Comparison of ENCODE assay signal across 9 cellular contexts in the genomic region with DNA sequence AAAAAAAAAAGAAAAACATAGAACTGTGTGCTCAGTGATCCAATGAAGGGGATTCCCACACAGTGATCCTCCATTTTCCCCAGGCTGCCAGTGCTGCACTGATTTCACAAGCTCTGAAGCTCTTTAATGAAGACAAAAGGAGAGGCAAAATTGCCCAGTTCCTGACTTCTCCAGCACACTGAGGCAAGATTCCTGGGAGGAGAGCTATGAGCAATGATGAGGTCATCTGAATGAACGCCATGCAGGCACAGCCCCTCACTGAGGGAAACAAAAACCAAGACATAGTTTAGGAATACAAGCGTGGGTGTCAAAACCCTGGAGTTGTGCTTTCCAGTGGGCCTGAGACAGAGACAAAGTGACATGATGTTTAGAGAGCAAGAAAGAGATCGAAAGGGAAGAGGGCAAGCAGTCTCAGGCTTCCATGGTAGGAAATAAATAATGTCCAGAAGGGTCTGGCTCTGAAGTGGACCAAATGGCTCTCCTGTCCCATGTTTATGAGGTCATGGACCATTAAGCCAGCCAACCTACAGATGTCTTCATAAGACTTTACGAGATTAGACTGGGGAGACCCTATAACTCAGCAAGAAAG. TPM values are rescaled to one million over a fixed set of nuclear protein-coding genes. Genes with fewer than 3 reads are reported as not detected.
DNase-seq lines count a peak whose midpoint lies in the region; ATAC-seq, FAIRE-seq and TF ChIP-seq lines count a peak whose summit lies in the region.
"Had no signal": no experiment of that assay in that cellular context is flagged by ENCODE, and none has a peak within 500 bp of the region (broad histone marks: within the 10 kb centered on the region; RNA-seq: fewer than 3 reads in every experiment).

No MANE protein-coding gene starts in this region.

- WGBS in body of pancreas, 2 donors, result 82 to 93% methylated on average over 4 of the region's 4 CpGs
- 64 to 67% methylated on average over 4 of the region's 4 CpGs for WGBS in thyroid gland, 2 donors

- H3K27me3 Mint-ChIP-seq in activated CD8-positive, alpha-beta T cell treated with anti-CD3 and anti-CD28 coated beads, Interleukin-2, amount 10 ng/mL, durations not matched to agents 7 days and 5 days (ENCODE audit: low read depth), result no peaks in the 10 kb centered on the region

- DNase-seq in HPDE6-E6E7 (ENCODE audit: extremely low spot score) (peak; percentile 81), body of pancreas (peak in 1 of 4 donors; percentile 39), kidney glomerular epithelial cell (lab: John Stamatoyannopoulos, UW) (peak; percentile 97), thyroid gland (peak; percentile 45 to 60), D721Med (ENCODE audit: insufficient read length, low spot score) (no peak), NCI-H187 (lab: John Stamatoyannopoulos, UW) (no peak)
- no peak for DNase-seq in activated CD8-positive, alpha-beta T cell treated with anti-CD3 and anti-CD28 coated beads, Interleukin-2, amount 10 ng/mL, durations not matched to agents 7 days and 5 days
- no peak for DNase-seq in stimulated activated CD4-positive, alpha-beta T cell treated with anti-CD3 and anti-CD28 coated beads, Interleukin-4, amount 100 ng/mL, for 4 hours

- H3K4me3 ChIP-seq in body of pancreas (no peak overlapping the region), thyroid gland (replicated peaks in 1 of 3) (no peak overlapping the region)
- H3K4me3 ChIP-seq: lung had no signal

- POLR2A ChIA-PET in activated CD8-positive, alpha-beta T cell treated with anti-CD3 and anti-CD28 coated beads, Interleukin-2, amount 10 ng/mL, durations not matched to agents 7 days and 5 days (lab: Charles Lee), result no interaction called here

- peaks cover 18% of the 10 kb centered on the region for H3K4me1 Mint-ChIP-seq in activated CD8-positive, alpha-beta T cell treated with anti-CD3 and anti-CD28 coated beads, Interleukin-2, amount 10 ng/mL, durations not matched to agents 7 days and 5 days (ENCODE audit: low read depth)

- no peak overlapping the region for H3K27ac Mint-ChIP-seq in activated CD8-positive, alpha-beta T cell treated with anti-CD3 and anti-CD28 coated beads, Interleukin-2, amount 10 ng/mL, durations not matched to agents 7 days and 5 days

- peaks cover 7% of the 10 kb centered on the region for H3K36me3 Mint-ChIP-seq in activated CD8-positive, alpha-beta T cell treated with anti-CD3 and anti-CD28 coated beads, Interleukin-2, amount 10 ng/mL, durations not matched to agents 7 days and 5 days (ENCODE audit: low read depth)

- no peak for TF ChIP-seq CTCF in body of pancreas (IDR thresholded peaks at IDR 0.05)
- TF ChIP-seq CTCF in thyroid gland (IDR thresholded peaks at IDR 0.05), result no peak
- no peak for TF ChIP-seq CTCF in D721Med (IDR thresholded peaks at IDR 0.05; ENCODE audit: insufficient read depth, missing control alignments)

- H3K27ac ChIP-seq in body of pancreas (no peak overlapping the region), thyroid gland (peak overlapping the region; percentile 23 to 45 (median 34))

- ATAC-seq in body of pancreas, result peak; percentile 53
- ATAC-seq in activated CD8-positive, alpha-beta T cell treated with anti-CD3 and anti-CD28 coated beads, Interleukin-2, amount 10 ng/mL, durations not matched to agents 7 days and 5 days, result no peak

- no peaks in the 10 kb centered on the region for H3K4me1 ChIP-seq in body of pancreas
- H3K4me1 ChIP-seq in thyroid gland, result peaks cover 14 to 16% of the 10 kb centered on the region in 2 donors

- H3K9me3 ChIP-seq in body of pancreas (no peaks in the 10 kb centered on the region), thyroid gland (no peaks in the 10 kb centered on the region)

- no peak for FAIRE-seq in D721Med (lab: Jason Lieb, UNC)

- no peaks in the 10 kb centered on the region for H3K9me3 Mint-ChIP-seq in activated CD8-positive, alpha-beta T cell treated with anti-CD3 and anti-CD28 coated beads, Interleukin-2, amount 10 ng/mL, durations not matched to agents 7 days and 5 days (ENCODE audit: insufficient read depth)

- no peak overlapping the region for H3K4me3 Mint-ChIP-seq in activated CD8-positive, alpha-beta T cell treated with anti-CD3 and anti-CD28 coated beads, Interleukin-2, amount 10 ng/mL, durations not matched to agents 7 days and 5 days

- no peaks in the 10 kb centered on the region for H3K27me3 ChIP-seq in body of pancreas
- no peaks in the 10 kb centered on the region for H3K27me3 ChIP-seq in thyroid gland

- TF ChIP-seq POLR2A in body of pancreas (IDR thresholded peaks at IDR 0.05) (no peak), thyroid gland (IDR thresholded peaks at IDR 0.05) (no peak)

- CTCF ChIA-PET in activated CD8-positive, alpha-beta T cell treated with anti-CD3 and anti-CD28 coated beads, Interleukin-2, amount 10 ng/mL, durations not matched to agents 7 days and 5 days (lab: Charles Lee), result interaction anchor here (0.8 kb wide), 1 partner anchor 38 kb away, joined by 3 read pairs; no protein-coding TSS in a partner anchor

- intact Hi-C loops in body of pancreas (cut with DNase I), result loop anchor here (10.0 kb wide), 1 partner anchor 135 kb away; a partner anchor contains a TSS
- intact Hi-C loops in thyroid gland (cut with DNase I), result no loop called here

- no peaks in the 10 kb centered on the region for H3K36me3 ChIP-seq in body of pancreas (replicated peaks in 1 of 2; ENCODE audit: insufficient read depth in 1 of 2, low read depth in 2 of 2)
- H3K36me3 ChIP-seq in thyroid gland, result no peaks in the 10 kb centered on the region

RNA-seq across cellular contexts. Expression of a gene that starts 40.9 kb away (rescaled TPM):
- 10 to 100 TPM; 20.8 to 34.5 TPM for total RNA-seq in body of pancreas
- 10 to 100 TPM; 33.6 to 44.2 (median 39.7) TPM for total RNA-seq in thyroid gland
- total RNA-seq in activated CD8-positive, alpha-beta T cell treated with anti-CD3 and anti-CD28 coated beads, Interleukin-2, amount 10 ng/mL, durations not matched to agents 7 days and 5 days, result 10 to 100 TPM; 21.5 to 22.8 TPM

RNA-seq across cellular contexts. Expression of a gene that starts 50.2 kb away (rescaled TPM):
- total RNA-seq in body of pancreas (10 to 100 TPM; 27.0 to 34.3 TPM), thyroid gland (10 to 100 TPM; 56.2 to 97.4 (median 87.1) TPM)
- 100 to 1,000 TPM; 145 to 148 TPM for total RNA-seq in activated CD8-positive, alpha-beta T cell treated with anti-CD3 and anti-CD28 coated beads, Interleukin-2, amount 10 ng/mL, durations not matched to agents 7 days and 5 days

RNA-seq across cellular contexts. Expression of a gene that starts 50.8 kb away (rescaled TPM):
- total RNA-seq in body of pancreas (100 to 1,000 TPM; 246 to 247 TPM), thyroid gland (100 to 1,000 TPM; 298 to 519 (median 435) TPM)
- total RNA-seq in activated CD8-positive, alpha-beta T cell treated with anti-CD3 and anti-CD28 coated beads, Interleukin-2, amount 10 ng/mL, durations not matched to agents 7 days and 5 days, result 1,000 to 10,000 TPM; 1,520 to 1,553 TPM

Comparison
In these comparisons a context has a peak if more than half of its experiments do, and no peak if none do; other contexts are left out.
1. DNase-seq: peak in HPDE6-E6E7 (single experiment), kidney glomerular epithelial cell (single experiment) and thyroid gland (2 of 2); none in activated CD8-positive, alpha-beta T cell treated with anti-CD3 and anti-CD28 coated beads, Interleukin-2, amount 10 ng/mL, durations not matched to agents 7 days and 5 days (single experiment), stimulated activated CD4-positive, alpha-beta T cell treated with anti-CD3 and anti-CD28 coated beads, Interleukin-4, amount 100 ng/mL, for 4 hours (0 of 2), D721Med (single experiment) and NCI-H187 (0 of 2).
2. H3K27ac ChIP-seq: peak in thyroid gland (3 of 3); none in body of pancreas (0 of 4).